ENCODE assay signal across 8 cellular contexts in the genomic region with DNA sequence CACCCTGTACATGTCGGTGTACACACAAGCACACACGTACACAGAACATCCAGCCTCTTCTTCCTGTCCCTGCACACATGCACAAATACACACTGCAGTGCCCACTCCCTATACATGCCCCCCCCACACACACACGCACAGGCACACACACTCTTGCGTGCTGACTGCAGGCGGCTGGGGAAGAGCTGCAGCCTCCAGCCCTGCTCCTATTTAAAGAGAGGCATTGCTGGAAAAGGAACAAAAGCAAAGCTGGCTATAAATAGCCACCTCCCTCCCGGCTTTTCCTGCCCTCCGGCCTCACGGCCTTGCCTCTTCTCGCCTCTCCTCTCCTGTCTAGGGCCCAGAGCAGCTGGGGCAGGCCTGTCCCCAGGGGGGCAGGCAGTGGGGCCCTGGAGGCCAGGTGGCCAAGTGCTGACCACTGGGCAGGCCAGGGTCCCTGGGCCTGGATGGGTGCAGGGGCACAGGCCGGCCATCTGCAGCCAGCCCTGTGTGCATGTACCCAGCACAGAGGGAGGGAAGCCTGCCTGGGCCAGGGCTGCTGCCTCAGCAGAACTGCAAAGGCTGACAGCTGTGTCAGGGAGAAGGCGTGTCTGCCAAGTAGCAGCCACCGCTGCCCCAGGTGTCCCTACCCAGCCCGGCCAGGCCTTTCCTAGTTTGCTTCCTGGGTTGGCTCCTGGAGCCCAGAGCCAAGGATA. TPM values are rescaled to one million over a fixed set of nuclear protein-coding genes. Genes with fewer than 3 reads are reported as not detected.
DNase-seq lines count a peak whose midpoint lies in the region; ATAC-seq and TF ChIP-seq lines count a peak whose summit lies in the region.

No MANE protein-coding gene starts in this region.

- H3K4me3 ChIP-seq in Caco-2 (ENCODE audit: low read depth, low read length) (no peak overlapping the region), mucosa of descending colon (no peak overlapping the region), aorta (ENCODE audit: low read length in 2 of 2) (no peak overlapping the region), OCI-LY7 (ENCODE audit: low read depth, low read length, poor library complexity, severe bottlenecking) (no peak overlapping the region)

- intact Hi-C loops in Caco-2 (cut with micrococcal nuclease; ENCODE audit: unreplicated experiment) (no loop called here), mucosa of descending colon (cut with DNase I, micrococcal nuclease) (no loop called here), aorta (cut with DNase I) (no loop called here), OCI-LY7 (cut with micrococcal nuclease; ENCODE audit: unreplicated experiment) (no loop called here)

- H3K4me1 ChIP-seq in Caco-2 (peaks cover 53% of the 10 kb centered on the region), mucosa of descending colon (ENCODE audit: low read depth) (peaks cover 23% of the 10 kb centered on the region), aorta (ENCODE audit: control insufficient read depth in 1 of 2, insufficient read depth in 2 of 2, low read length in 2 of 2) (no peaks in the 10 kb centered on the region), OCI-LY7 (ENCODE audit: insufficient read depth, low read length, poor library complexity, severe bottlenecking) (no peaks in the 10 kb centered on the region)

- H3K36me3 ChIP-seq in Caco-2 (ENCODE audit: control insufficient read depth, insufficient read depth, low read length): no peaks in the 10 kb centered on the region
- no peaks in the 10 kb centered on the region for H3K36me3 ChIP-seq in mucosa of descending colon (ENCODE audit: low read depth)
- no peaks in the 10 kb centered on the region for H3K36me3 ChIP-seq in aorta (ENCODE audit: control insufficient read depth in 1 of 2, insufficient read depth in 2 of 2, low read length in 1 of 2)
- H3K36me3 ChIP-seq in OCI-LY7 (ENCODE audit: insufficient read depth, low read length): no peaks in the 10 kb centered on the region

- TF ChIP-seq CTCF in Caco-2 (IDR thresholded peaks at IDR 0.05; ENCODE audit: insufficient read depth in 1 of 2, low read depth in 1 of 2, low read length in 1 of 2, severe bottlenecking in 1 of 2, unreplicated experiment in 1 of 2) (no peak), mucosa of descending colon (IDR thresholded peaks at IDR 0.05) (no peak), OCI-LY7 (conservative IDR thresholded peaks at IDR 0.05; ENCODE audit: low read length) (no peak)

- no peaks in the 10 kb centered on the region for H3K9me3 Mint-ChIP-seq in Caco-2 (ENCODE audit: unreplicated experiment)

- H3K4me3 Mint-ChIP-seq in Caco-2 (ENCODE audit: unreplicated experiment): peak overlapping the region; percentile 50

- H3K27me3 ChIP-seq in Caco-2 (replicated peaks; ENCODE audit: control insufficient read depth, insufficient read depth, low read length): no peaks in the 10 kb centered on the region
- no peaks in the 10 kb centered on the region for H3K27me3 ChIP-seq in aorta (ENCODE audit: control insufficient read depth in 1 of 2, insufficient read depth in 2 of 2, low read length in 1 of 2)

- 7 to 8% methylated on average over 12 to 13 of the region's 13 CpGs for WGBS in aorta, 2 donors

- DNase-seq in Caco-2: no peak
- DNase-seq in NCI-H2227 treated with DMSO at 0.1 percent for 48 hours (lab: John Stamatoyannopoulos, UW): peak; percentile 34
- DNase-seq in dermis microvascular lymphatic vessel endothelial cell (ENCODE audit: low read depth in 2 of 2): peak; percentile 17 to 34
- DNase-seq in mucosa of descending colon: peak; percentile 66 to 76 (median 73)
- peak; percentile 80 to 81 for DNase-seq in aorta
- no peak for DNase-seq in OCI-LY7 (ENCODE audit: low spot score)
- DNase-seq in AML-193 (lab: John Stamatoyannopoulos, UW): no peak

- CTCF ChIA-PET in Caco-2 (lab: Charles Lee): interaction anchor here (0.6 to 0.8 kb wide), 2 partner anchors 10 to 90 kb away, joined by 3 to 4 read pairs; no protein-coding TSS in a partner anchor
- CTCF ChIA-PET in OCI-LY7 (lab: Charles Lee; ENCODE audit: unreplicated experiment): no interaction called here

- peaks cover 40% of the 10 kb centered on the region for H3K4me1 Mint-ChIP-seq in Caco-2 (ENCODE audit: low read depth, unreplicated experiment)

- no TSS peak for BruUV-seq in Caco-2 (replicated peaks; lab: Mats Ljungman, UMichigan)
- BruUV-seq in OCI-LY7 (replicated peaks; lab: Mats Ljungman, UMichigan): no TSS peak

- H3K27ac Mint-ChIP-seq in Caco-2 (ENCODE audit: unreplicated experiment): peak overlapping the region; percentile 83

- H3K9me3 ChIP-seq in Caco-2 (no peaks in the 10 kb centered on the region), mucosa of descending colon (no peaks in the 10 kb centered on the region), aorta (ENCODE audit: control insufficient read depth, low read length) (no peaks in the 10 kb centered on the region), OCI-LY7 (ENCODE audit: low read length) (no peaks in the 10 kb centered on the region)

- H3K27ac ChIP-seq in aorta (ENCODE audit: low read depth in 1 of 2, low read length in 2 of 2) (peak overlapping the region in 1 of 2 donors; percentile 8), OCI-LY7 (ENCODE audit: low read depth, low read length, poor library complexity, severe bottlenecking) (no peak overlapping the region)

- POLR2A ChIA-PET in Caco-2 (lab: Charles Lee): no interaction called here
- POLR2A ChIA-PET in OCI-LY7 (lab: Charles Lee): no interaction called here

- peak; percentile 83 for ATAC-seq in mucosa of descending colon
- ATAC-seq in aorta (ENCODE audit: low FRiP score): peak; percentile 78
- ATAC-seq in GM21529 (IDR thresholded peaks at IDR 0.05; ENCODE audit: unreplicated experiment): no peak

- no peak overlapping the region for H2AFZ ChIP-seq in OCI-LY7 (ENCODE audit: low read length)

- no peaks in the 10 kb centered on the region for H3K27me3 Mint-ChIP-seq in Caco-2 (ENCODE audit: insufficient read depth, unreplicated experiment)

- no peaks in the 10 kb centered on the region for H4K20me1 ChIP-seq in OCI-LY7 (ENCODE audit: insufficient read depth, low read length)

- no peaks in the 10 kb centered on the region for H3K79me2 ChIP-seq in OCI-LY7 (ENCODE audit: insufficient read depth, low read depth, low read length)

- H3K9me2 ChIP-seq in OCI-LY7 (ENCODE audit: insufficient read depth, low read length): no peaks in the 10 kb centered on the region

- no peak overlapping the region for H3K4me2 ChIP-seq in OCI-LY7 (ENCODE audit: low read length)

- no peaks in the 10 kb centered on the region for H3K36me3 Mint-ChIP-seq in Caco-2 (ENCODE audit: insufficient read depth, unreplicated experiment)

RNA-seq across cellular contexts. Expression of a gene that starts 25.4 kb away (rescaled TPM):
- 0.54 and 0.60 TPM in 2 replicates for total RNA-seq in Caco-2 (2022)
- 0.25 and 0.26 TPM in 2 replicates for total RNA-seq in dermis microvascular lymphatic vessel endothelial cell
- under 1 TPM; 0.14 to 0.47 (median 0.43) TPM for total RNA-seq in mucosa of descending colon
- 1 to 10 TPM; 2.6 to 5.2 TPM for total RNA-seq in aorta
- 1 to 10 TPM in 1 of 2 donors, under 1 TPM in 1; 0.25 to 1.8 TPM for polyA plus RNA-seq in aorta
- not detected in 2 replicates for total RNA-seq in OCI-LY7 (2014; rRNA removed; shearing (Covaris generic))
- not detected in 2 replicates for total RNA-seq in OCI-LY7 (2022)

RNA-seq across cellular contexts. Expression of a gene that starts 30.2 kb away (rescaled TPM):
- total RNA-seq in Caco-2 (2022) (52.0 and 52.8 TPM in 2 replicates), dermis microvascular lymphatic vessel endothelial cell (9.9 and 13.5 TPM in 2 replicates), mucosa of descending colon (10 to 100 TPM; 33.1 to 43.7 (median 42.2) TPM), aorta (10 to 100 TPM; 26.1 to 38.8 TPM), OCI-LY7 (2022) (35.1 and 42.6 TPM in 2 replicates)
- polyA plus RNA-seq in aorta: 10 to 100 TPM in 1 of 2 donors, 1 to 10 TPM in 1; 6.3 to 62.9 TPM
- 26.5 and 30.4 TPM in 2 replicates for total RNA-seq in OCI-LY7 (2014; rRNA removed; shearing (Covaris generic))

RNA-seq across cellular contexts. Expression of a gene that starts 42.1 kb away (rescaled TPM):
- total RNA-seq in Caco-2 (2022) (33.1 and 39.3 TPM in 2 replicates), dermis microvascular lymphatic vessel endothelial cell (52.1 and 55.8 TPM in 2 replicates), mucosa of descending colon (10 to 100 TPM; 25.3 to 35.5 (median 33.0) TPM), aorta (10 to 100 TPM; 14.2 to 19.8 TPM), OCI-LY7 (2022) (18.2 and 21.9 TPM in 2 replicates)
- 10 to 100 TPM; 20.3 to 54.0 TPM for polyA plus RNA-seq in aorta
- total RNA-seq in OCI-LY7 (2014; rRNA removed; shearing (Covaris generic)): 18.8 and 24.0 TPM in 2 replicates

RNA-seq across cellular contexts. Expression of a gene that starts 55.2 kb away (rescaled TPM):
- total RNA-seq in Caco-2 (2022) (0.59 and 1.8 TPM in 2 replicates), dermis microvascular lymphatic vessel endothelial cell (37.4 and 75.1 TPM in 2 replicates), mucosa of descending colon (10 to 100 TPM in 2 of 3 donors, 1 to 10 TPM in 1; 6.0 to 28.9 (median 13.5) TPM), aorta (10 to 100 TPM; 27.2 to 69.2 TPM), OCI-LY7 (2022) (0.32 TPM in 1 of 2 replicates, not detected in the other)
- polyA plus RNA-seq in aorta: 1 to 10 TPM; 1.1 to 2.1 TPM
- 0.19 TPM in 1 of 2 replicates, not detected in the other for total RNA-seq in OCI-LY7 (2014; rRNA removed; shearing (Covaris generic))

Comparison
In these comparisons a context has a peak if more than half of its experiments do, and no peak if none do; other contexts are left out.
1. DNase-seq: peak in NCI-H2227 treated with DMSO at 0.1 percent for 48 hours (single experiment), dermis microvascular lymphatic vessel endothelial cell (2 of 2), mucosa of descending colon (3 of 3) and aorta (2 of 2); none in Caco-2 (0 of 2), OCI-LY7 (single experiment) and AML-193 (0 of 2).